ENCODE assay signal across 8 cellular contexts in the genomic region with DNA sequence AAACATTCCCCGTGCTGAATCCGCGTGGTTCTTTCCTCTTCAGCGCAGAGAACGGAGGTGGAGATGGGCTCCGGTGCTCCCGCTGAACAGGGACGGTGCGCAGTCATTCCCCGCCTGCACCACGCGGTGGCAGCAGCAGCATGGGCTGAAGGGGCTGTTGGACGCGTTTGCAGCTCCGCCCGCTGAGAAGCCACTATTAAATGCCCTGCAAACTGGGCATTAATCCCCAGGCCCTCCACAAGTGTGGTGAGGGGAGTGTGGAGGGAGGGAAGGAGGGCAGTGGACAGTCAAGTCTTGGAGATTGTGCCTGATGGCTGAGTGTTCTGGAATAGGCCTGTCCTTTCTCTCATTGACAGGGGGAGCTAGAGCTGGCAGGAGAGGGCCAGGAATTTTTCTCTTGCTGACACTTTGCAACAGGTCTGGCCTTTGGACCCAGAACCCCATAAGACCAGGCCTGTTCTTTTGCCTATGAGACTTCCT.
DNase-seq lines count a peak whose midpoint lies in the region; ATAC-seq lines count a peak whose summit lies in the region.

No MANE protein-coding gene starts in this region.

- ATAC-seq in HG03342 (IDR thresholded peaks at IDR 0.05; ENCODE audit: unreplicated experiment), result peak; percentile 90
- peak; percentile 80 for ATAC-seq in activated CD8-positive, alpha-beta T cell treated with anti-CD3 and anti-CD28 coated beads, Interleukin-2, amount 10 ng/mL, durations not matched to agents 7 days and 5 days
- peak; percentile 80 for ATAC-seq in effector memory CD8-positive, alpha-beta T cell (replicated peaks)

- H3K4me1 ChIP-seq in BLaER1 treated with 17β-estradiol and CSF1 and Interleukin-3, amounts not matched to agents 10 nM and 100 nM, result peaks cover 0 to 8% (median 2%) of the 10 kb centered on the region in 10 experiments; a peak in 6 of 20 replicates
- peaks cover 7% of the 10 kb centered on the region for H3K4me1 ChIP-seq in mesodermal cell (ENCODE audit: control insufficient read depth, insufficient read depth, low read length, poor library complexity, severe bottlenecking)

- DNase-seq in GM19240 (ENCODE audit: insufficient read length, low spot score), result peak; percentile 45
- peak; percentile 58 for DNase-seq in NCI-H748 (lab: John Stamatoyannopoulos, UW; ENCODE audit: unreplicated experiment)
- DNase-seq in activated CD8-positive, alpha-beta T cell treated with anti-CD3 and anti-CD28 coated beads, Interleukin-2, amount 10 ng/mL, durations not matched to agents 7 days and 5 days, result peak; percentile 79
- DNase-seq in effector memory CD8-positive, alpha-beta T cell, result peak; percentile 54 to 63 (median 60)
- peak; percentile 53 for DNase-seq in stimulated activated CD8-positive, alpha-beta memory T cell treated with anti-CD3 and anti-CD28 coated beads, Interleukin-15, amount 100 ng/mL, for 24 hours (ENCODE audit: low read depth)

- H3K4me2 ChIP-seq in BLaER1 treated with 17β-estradiol and CSF1 and Interleukin-3, amounts not matched to agents 10 nM and 100 nM, result peak overlapping the region; percentile 13 to 66 (median 44); a peak in 19 of 22 replicates

- H3K36me3 Mint-ChIP-seq in activated CD8-positive, alpha-beta T cell treated with anti-CD3 and anti-CD28 coated beads, Interleukin-2, amount 10 ng/mL, durations not matched to agents 7 days and 5 days (ENCODE audit: low read depth), result no peaks in the 10 kb centered on the region
- no peaks in the 10 kb centered on the region for H3K36me3 Mint-ChIP-seq in effector memory CD8-positive, alpha-beta T cell (ENCODE audit: insufficient read depth)

- H3K4me1 Mint-ChIP-seq in activated CD8-positive, alpha-beta T cell treated with anti-CD3 and anti-CD28 coated beads, Interleukin-2, amount 10 ng/mL, durations not matched to agents 7 days and 5 days (ENCODE audit: low read depth), result peaks cover 10% of the 10 kb centered on the region
- H3K4me1 Mint-ChIP-seq in effector memory CD8-positive, alpha-beta T cell (ENCODE audit: low read depth in 2 of 2), result peaks cover 4 to 17% of the 10 kb centered on the region in 2 donors

- WGBS in mesodermal cell (ENCODE audit: insufficient coverage in 2 of 2), 2 experiments, result 3 to 7% methylated on average over 5 to 7 of the region's 16 CpGs

- no peaks in the 10 kb centered on the region for H3K36me3 ChIP-seq in BLaER1 treated with 17β-estradiol and CSF1 and Interleukin-3, amounts not matched to agents 10 nM and 100 nM
- no peaks in the 10 kb centered on the region for H3K36me3 ChIP-seq in mesodermal cell (ENCODE audit: control insufficient read depth, insufficient read depth, low read length)

- H3K27me3 ChIP-seq in BLaER1 treated with 17β-estradiol and CSF1 and Interleukin-3, amounts not matched to agents 10 nM and 100 nM, result 0 out of 22 replicates have a peak, but pooled peaks cover 0 to 4% (median 0%) of the 10 kb centered on the region in 11 experiments

- H3K9me3 ChIP-seq in BLaER1 treated with 17β-estradiol and CSF1 and Interleukin-3, amounts not matched to agents 10 nM and 100 nM (replicated peaks in 1 of 11), result no peaks in the 10 kb centered on the region
- H3K9me3 ChIP-seq in mesodermal cell (ENCODE audit: control insufficient read depth, low read length), result no peaks in the 10 kb centered on the region

- POLR2A ChIA-PET in activated CD8-positive, alpha-beta T cell treated with anti-CD3 and anti-CD28 coated beads, Interleukin-2, amount 10 ng/mL, durations not matched to agents 7 days and 5 days (lab: Charles Lee), result no interaction called here

- no peak overlapping the region for H3K4me3 ChIP-seq in BLaER1 treated with 17β-estradiol and CSF1 and Interleukin-3, amounts not matched to agents 10 nM and 100 nM
- H3K4me3 ChIP-seq in mesodermal cell (ENCODE audit: extremely low read depth, insufficient read depth, low read length, poor library complexity, severe bottlenecking), result no peak overlapping the region

- peaks cover 20% of the 10 kb centered on the region for H3K27me3 Mint-ChIP-seq in activated CD8-positive, alpha-beta T cell treated with anti-CD3 and anti-CD28 coated beads, Interleukin-2, amount 10 ng/mL, durations not matched to agents 7 days and 5 days (ENCODE audit: low read depth)
- peaks cover 27 to 54% of the 10 kb centered on the region in 2 donors for H3K27me3 Mint-ChIP-seq in effector memory CD8-positive, alpha-beta T cell

- H3K9ac ChIP-seq in BLaER1 treated with 17β-estradiol and CSF1 and Interleukin-3, amounts not matched to agents 10 nM and 100 nM, result 0 out of 22 replicates have a peak overlapping the region, but pooled peaks of 1 of the 11 experiments have one; percentile 13

- H3K27ac Mint-ChIP-seq in activated CD8-positive, alpha-beta T cell treated with anti-CD3 and anti-CD28 coated beads, Interleukin-2, amount 10 ng/mL, durations not matched to agents 7 days and 5 days, result peak overlapping the region; percentile 33
- no peak overlapping the region for H3K27ac Mint-ChIP-seq in effector memory CD8-positive, alpha-beta T cell

- no peaks in the 10 kb centered on the region; a peak in 1 of 22 replicates for H4K20me1 ChIP-seq in BLaER1 treated with 17β-estradiol and CSF1 and Interleukin-3, amounts not matched to agents 10 nM and 100 nM

- no peaks in the 10 kb centered on the region for H3K9me3 Mint-ChIP-seq in activated CD8-positive, alpha-beta T cell treated with anti-CD3 and anti-CD28 coated beads, Interleukin-2, amount 10 ng/mL, durations not matched to agents 7 days and 5 days (ENCODE audit: insufficient read depth)
- no peaks in the 10 kb centered on the region for H3K9me3 Mint-ChIP-seq in effector memory CD8-positive, alpha-beta T cell

- H3K27ac ChIP-seq in BLaER1 treated with 17β-estradiol and CSF1 and Interleukin-3, amounts not matched to agents 10 nM and 100 nM, result no peak overlapping the region
- H3K27ac ChIP-seq in mesodermal cell (ENCODE audit: low read depth, low read length, severe bottlenecking), result peak overlapping the region; percentile 10

- CTCF ChIA-PET in activated CD8-positive, alpha-beta T cell treated with anti-CD3 and anti-CD28 coated beads, Interleukin-2, amount 10 ng/mL, durations not matched to agents 7 days and 5 days (lab: Charles Lee), result interaction anchor here (0.8 to 1.8 kb wide), 13 partner anchors 8 to 1895 kb away, joined by 3 to 7 read pairs (median 4); no protein-coding TSS in a partner anchor

- no peak overlapping the region for H3K4me3 Mint-ChIP-seq in activated CD8-positive, alpha-beta T cell treated with anti-CD3 and anti-CD28 coated beads, Interleukin-2, amount 10 ng/mL, durations not matched to agents 7 days and 5 days
- H3K4me3 Mint-ChIP-seq in effector memory CD8-positive, alpha-beta T cell, result peak overlapping the region in 1 of 2 donors; percentile 48
